In the genomic region with DNA sequence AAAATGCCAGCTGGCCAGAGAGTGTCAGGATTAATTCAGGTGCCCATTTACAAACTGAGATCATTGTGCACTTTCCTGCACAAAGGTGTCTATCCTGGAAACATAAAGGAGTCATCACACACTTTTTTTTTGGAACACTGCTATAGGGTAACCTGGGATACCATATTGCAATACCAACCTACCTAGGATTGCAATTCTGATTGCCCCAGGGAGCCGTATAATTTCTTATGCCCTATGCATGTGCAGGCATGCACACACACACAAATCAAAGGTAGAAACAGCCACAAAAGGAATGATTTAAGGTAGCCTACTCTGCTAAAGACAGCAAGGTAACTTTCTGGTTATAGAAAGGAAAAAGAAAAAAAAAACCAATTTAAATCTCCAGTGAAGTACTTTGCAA, we compare ENCODE assay signal across 18 cellular contexts.
DNase-seq lines count a peak whose midpoint lies in the region; ATAC-seq, FAIRE-seq and TF ChIP-seq lines count a peak whose summit lies in the region.
"Had no signal": no experiment of that assay in that cellular context is flagged by ENCODE, and none has a peak within 500 bp of the region (broad histone marks: within the 10 kb centered on the region; RNA-seq: fewer than 3 reads in every experiment).

No MANE protein-coding gene starts in this region.

- BruUV-seq in MCF 10A (replicated peaks; lab: Mats Ljungman, UMichigan) = no TSS peak

- H3K4me1 Mint-ChIP-seq in MCF 10A (ENCODE audit: insufficient read depth, unreplicated experiment) (no peaks in the 10 kb centered on the region), astrocyte (ENCODE audit: low read depth, unreplicated experiment) (no peaks in the 10 kb centered on the region)
- H3K4me1 Mint-ChIP-seq in activated naive CD8-positive, alpha-beta T cell treated with anti-CD3 and anti-CD28 coated beads, Interleukin-2, amount 50 U/mL, for 24 hours = no peaks in the 10 kb centered on the region
- H3K4me1 Mint-ChIP-seq: B cell, IgD-negative memory B cell had no signal

- H3K36me3 ChIP-seq in breast epithelium (no peaks in the 10 kb centered on the region), astrocyte (ENCODE audit: insufficient read depth, low read length) (no peaks in the 10 kb centered on the region)
- H3K36me3 ChIP-seq: BLaER1 treated with 17β-estradiol and CSF1 and Interleukin-3, amounts not matched to agents 10 nM and 100 nM; HAP-1 had no signal

- H2AFZ ChIP-seq in astrocyte (ENCODE audit: low read depth, low read length) = no peak overlapping the region

- no peak for TF ChIP-seq CTCF in MCF 10A (IDR thresholded peaks at IDR 0.05; ENCODE audit: unreplicated experiment)
- TF ChIP-seq CTCF in breast epithelium (IDR thresholded peaks at IDR 0.05) = no peak
- TF ChIP-seq CTCF in astrocyte (IDR thresholded peaks at IDR 0.05; ENCODE audit: insufficient read depth, low read depth, low read length) = no peak

- no peaks in the 10 kb centered on the region for H3K9me3 Mint-ChIP-seq in MCF 10A (ENCODE audit: unreplicated experiment)
- H3K9me3 Mint-ChIP-seq in astrocyte (ENCODE audit: unreplicated experiment) = no peaks in the 10 kb centered on the region
- no peaks in the 10 kb centered on the region for H3K9me3 Mint-ChIP-seq in activated naive CD8-positive, alpha-beta T cell treated with anti-CD3 and anti-CD28 coated beads, Interleukin-2, amount 50 U/mL, for 24 hours
- H3K9me3 Mint-ChIP-seq: CD8-positive, alpha-beta T cell; IgD-negative memory B cell had no signal

- intact Hi-C loops in MCF 10A (cut with micrococcal nuclease) = no loop called here
- intact Hi-C loops in breast epithelium (cut with DNase I; ENCODE audit: low total_unique reads) = no loop called here

- H3K79me2 ChIP-seq in astrocyte (ENCODE audit: insufficient read depth, low read length) = no peaks in the 10 kb centered on the region

- peaks cover 0 to 3% of the 10 kb centered on the region in 2 donors for H3K4me1 ChIP-seq in breast epithelium
- no peaks in the 10 kb centered on the region for H3K4me1 ChIP-seq in astrocyte (ENCODE audit: insufficient read depth, low read length)
- H3K4me1 ChIP-seq: BLaER1 treated with 17β-estradiol and CSF1 and Interleukin-3, amounts not matched to agents 10 nM and 100 nM had no signal

- FAIRE-seq in astrocyte (lab: Jason Lieb, UNC) = peak; percentile 5
- FAIRE-seq: G401.6, GM12891, GM19239, H1, HepG2 had no signal

- DNase-seq in MCF 10A (ENCODE audit: unreplicated experiment) = peak; percentile 51
- DNase-seq in breast epithelium (ENCODE audit: low spot score in 2 of 2) = no peak
- no peak for DNase-seq in astrocyte (ENCODE audit: low read depth)
- peak; percentile 33 for DNase-seq in epithelial cell of prostate (ENCODE audit: low read depth, low spot score)
- DNase-seq in MV-4-11 (lab: John Stamatoyannopoulos, UW) = no peak
- DNase-seq in foreskin melanocyte = no peak
- no peak for DNase-seq in activated naive CD8-positive, alpha-beta T cell treated with anti-CD3 and anti-CD28 coated beads, Interleukin-2, amount 50 U/mL, for 24 hours
- DNase-seq: Calu3; CD8-positive, alpha-beta T cell had no signal

- TF ChIP-seq POLR2A in breast epithelium (IDR thresholded peaks at IDR 0.05) = no peak

- no peaks in the 10 kb centered on the region for H3K27me3 ChIP-seq in breast epithelium
- no peaks in the 10 kb centered on the region for H3K27me3 ChIP-seq in astrocyte (ENCODE audit: insufficient read depth, low read length)
- H3K27me3 ChIP-seq: BLaER1 treated with 17β-estradiol and CSF1 and Interleukin-3, amounts not matched to agents 10 nM and 100 nM had no signal

- ATAC-seq in activated naive CD8-positive, alpha-beta T cell treated with anti-CD3 and anti-CD28 coated beads, Interleukin-2, amount 50 U/mL, for 24 hours = no peak
- ATAC-seq: CD8-positive, alpha-beta T cell; HepG2 had no signal

- H3K4me3 Mint-ChIP-seq in MCF 10A (ENCODE audit: unreplicated experiment) (no peak overlapping the region), astrocyte (ENCODE audit: unreplicated experiment) (no peak overlapping the region)
- no peak overlapping the region for H3K4me3 Mint-ChIP-seq in activated naive CD8-positive, alpha-beta T cell treated with anti-CD3 and anti-CD28 coated beads, Interleukin-2, amount 50 U/mL, for 24 hours
- H3K4me3 Mint-ChIP-seq: B cell; CD8-positive, alpha-beta T cell; IgD-negative memory B cell had no signal

- H3K36me3 Mint-ChIP-seq in MCF 10A (ENCODE audit: insufficient read depth, unreplicated experiment) (no peaks in the 10 kb centered on the region), astrocyte (ENCODE audit: low read depth, unreplicated experiment) (no peaks in the 10 kb centered on the region)
- no peaks in the 10 kb centered on the region for H3K36me3 Mint-ChIP-seq in activated naive CD8-positive, alpha-beta T cell treated with anti-CD3 and anti-CD28 coated beads, Interleukin-2, amount 50 U/mL, for 24 hours (ENCODE audit: low read depth)
- H3K36me3 Mint-ChIP-seq: CD8-positive, alpha-beta T cell; IgD-negative memory B cell had no signal

- H3K27me3 Mint-ChIP-seq in MCF 10A (ENCODE audit: insufficient read depth, unreplicated experiment) (no peaks in the 10 kb centered on the region), astrocyte (ENCODE audit: low read depth, unreplicated experiment) (no peaks in the 10 kb centered on the region)
- H3K27me3 Mint-ChIP-seq in activated naive CD8-positive, alpha-beta T cell treated with anti-CD3 and anti-CD28 coated beads, Interleukin-2, amount 50 U/mL, for 24 hours = no peaks in the 10 kb centered on the region
- H3K27me3 Mint-ChIP-seq: B cell, IgD-negative memory B cell had no signal

- H3K27ac ChIP-seq in breast epithelium = no peak overlapping the region
- no peak overlapping the region for H3K27ac ChIP-seq in astrocyte (ENCODE audit: low read depth, low read length)
- peak overlapping the region; percentile 23 for H3K27ac ChIP-seq in epithelial cell of prostate
- H3K27ac ChIP-seq: BLaER1 treated with 17β-estradiol and CSF1 and Interleukin-3, amounts not matched to agents 10 nM and 100 nM had no signal

- H4K20me1 ChIP-seq in astrocyte (ENCODE audit: insufficient read depth, low read length) = no peaks in the 10 kb centered on the region
- H4K20me1 ChIP-seq: BLaER1 treated with 17β-estradiol and CSF1 and Interleukin-3, amounts not matched to agents 10 nM and 100 nM had no signal

- CTCF ChIA-PET in MCF 10A (lab: Yijun Ruan, JAX) = interaction anchor here (0.5 to 0.6 kb wide), 3 partner anchors 78 to 129 kb away, joined by 3 read pairs; no protein-coding TSS in a partner anchor

- no peaks in the 10 kb centered on the region for H3K9me3 ChIP-seq in breast epithelium
- H3K9me3 ChIP-seq in astrocyte (ENCODE audit: insufficient read depth, low read depth, low read length) = no peaks in the 10 kb centered on the region
- H3K9me3 ChIP-seq: BLaER1 treated with 17β-estradiol and CSF1 and Interleukin-3, amounts not matched to agents 10 nM and 100 nM; HAP-1 had no signal

- POLR2A ChIA-PET in MCF 10A (lab: Yijun Ruan, JAX) = interaction anchor here (0.6 to 1.5 kb wide), 6 partner anchors 11 to 286 kb away, joined by 3 to 4 read pairs (median 4); no protein-coding TSS in a partner anchor

- H3K4me3 ChIP-seq in breast epithelium (no peak overlapping the region), astrocyte (ENCODE audit: insufficient read depth, low read depth, low read length) (no peak overlapping the region)
- H3K4me3 ChIP-seq: BLaER1 treated with 17β-estradiol and CSF1 and Interleukin-3, amounts not matched to agents 10 nM and 100 nM; HAP-1 had no signal

- H3K27ac Mint-ChIP-seq in MCF 10A (ENCODE audit: low read depth, unreplicated experiment) (no peak overlapping the region), astrocyte (ENCODE audit: unreplicated experiment) (no peak overlapping the region)
- H3K27ac Mint-ChIP-seq in activated naive CD8-positive, alpha-beta T cell treated with anti-CD3 and anti-CD28 coated beads, Interleukin-2, amount 50 U/mL, for 24 hours = no peak overlapping the region
- H3K27ac Mint-ChIP-seq: B cell; CD8-positive, alpha-beta T cell; IgD-negative memory B cell had no signal

- H3K9ac ChIP-seq in astrocyte (ENCODE audit: low read length) = no peak overlapping the region
- H3K9ac ChIP-seq: BLaER1 treated with 17β-estradiol and CSF1 and Interleukin-3, amounts not matched to agents 10 nM and 100 nM had no signal

- H3K4me2 ChIP-seq in astrocyte (ENCODE audit: low read length) = no peak overlapping the region
- H3K4me2 ChIP-seq: BLaER1 treated with 17β-estradiol and CSF1 and Interleukin-3, amounts not matched to agents 10 nM and 100 nM had no signal

Comparison
In these comparisons a context has a peak if more than half of its experiments do, and no peak if none do; other contexts are left out.
1. DNase-seq: peak in MCF 10A (single experiment) and epithelial cell of prostate (single experiment); none in breast epithelium (0 of 2), astrocyte (single experiment), MV-4-11 (single experiment), foreskin melanocyte (single experiment) and activated naive CD8-positive, alpha-beta T cell treated with anti-CD3 and anti-CD28 coated beads, Interleukin-2, amount 50 U/mL, for 24 hours (single experiment).